Comparison of ENCODE assay signal across 1 cellular context in the genomic region with DNA sequence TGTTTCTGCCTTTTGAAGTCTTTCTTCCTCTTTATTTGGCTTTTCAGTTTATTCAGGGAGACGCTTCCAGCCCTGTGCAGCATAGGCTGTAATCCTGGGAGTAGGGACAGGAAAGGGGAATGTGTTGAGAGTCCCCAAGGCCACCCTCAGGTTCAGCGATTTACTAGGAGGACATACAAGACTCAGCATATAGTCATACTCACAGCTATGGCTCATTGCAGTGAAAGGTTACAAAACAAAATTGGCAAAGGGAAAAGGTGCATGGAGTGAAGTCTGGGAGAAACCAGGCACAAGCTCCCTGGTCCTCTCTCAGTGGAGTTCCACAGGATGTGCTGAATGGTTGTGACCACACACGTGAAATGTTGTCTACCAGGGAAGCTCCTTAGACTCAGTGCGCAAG.
TF ChIP-seq lines count a peak whose summit lies in the region.

No MANE protein-coding gene starts in this region.

TF ChIP-seq in H1, 55 proteins besides CTCF, POLR2A, EP300 and RAD21 (continued from another document):
- TF ChIP-seq NANOG (IDR thresholded peaks at IDR 0.05; ENCODE audit: insufficient read depth, low read depth, low read length, poor library complexity, severe bottlenecking) (no peak), POU5F1 (IDR thresholded peaks at IDR 0.05; ENCODE audit: low read depth, low read length) (no peak), BCL11A (IDR thresholded peaks at IDR 0.05; ENCODE audit: low read depth in 2 of 2, low read length in 2 of 2) (no peak)
